ENCODE assay signal across 30 cellular contexts in genomic region chr2:215156453-215156852, GRCh38. TPM values are rescaled to one million over a fixed set of nuclear protein-coding genes. Genes with fewer than 3 reads are reported as not detected.
"Had no signal": no experiment of that assay in that cellular context is flagged by ENCODE, and none has a peak within 500 bp of the region (broad histone marks: within the 10 kb centered on the region; RNA-seq: fewer than 3 reads in every experiment).

No MANE protein-coding gene starts in this region.

- H3K4me3 ChIP-seq: psoas muscle, skin epidermis, smooth muscle cell, spleen, suprapubic skin, testis, tibial artery, transverse colon, upper lobe of right lung, uterus had no signal

- DNase-seq: naive thymus-derived CD8-positive, alpha-beta T cell; nephron progenitor cell; nucleus accumbens; posterior cingulate gyrus; psoas muscle; right cardiac atrium; spleen; stimulated activated CD4-positive, alpha-beta T cell treated with anti-CD3 and anti-CD28 coated beads, Interleukin-12 subunit alpha, Interleukin-12 subunit beta, amount 100 ng/mL, for 4 hours; stimulated activated CD4-positive, alpha-beta T cell treated with anti-CD3 and anti-CD28 coated beads, Interleukin-1b, Interleukin-23, amount 100 ng/mL, for 48 hours; stimulated activated CD4-positive, alpha-beta T cell treated with anti-CD3 and anti-CD28 coated beads, Interleukin-4, amount 100 ng/mL, for 1 hour; stimulated activated CD4-positive, alpha-beta T cell treated with anti-CD3 and anti-CD28 coated beads, Interleukin-4, amount 100 ng/mL, for 4 hours; stimulated activated CD8-positive, alpha-beta memory T cell treated with anti-CD3 and anti-CD28 coated beads, Interleukin-4, amount 100 ng/mL, for 48 hours; stimulated activated naive CD4-positive, alpha-beta T cell; stimulated activated naive CD8-positive, alpha-beta T cell treated with anti-CD3 and anti-CD28 coated beads, Interleukin-15, amount 100 ng/mL, for 72 hours; stimulated activated naive CD8-positive, alpha-beta T cell treated with anti-CD3 and anti-CD28 coated beads, Interleukin-15, Interleukin-2, amounts not matched to agents 100 U/mL and 50 U/mL, for 24 hours; substantia nigra; testis; tibial artery; transverse colon; upper lobe of right lung; uterus had no signal

- H3K36me3 ChIP-seq: neutrophil, spleen, suprapubic skin, tibial artery, transverse colon, upper lobe of right lung, uterus had no signal

- H3K4me1 ChIP-seq: parathyroid adenoma, psoas muscle, spleen, suprapubic skin, testis, tibial artery, transverse colon, upper lobe of right lung, uterus had no signal

- H2AFZ ChIP-seq: parathyroid adenoma had no signal

- H3K79me2 ChIP-seq: parathyroid adenoma had no signal

- H3K9me3 ChIP-seq: neutrophil, psoas muscle, suprapubic skin, testis, tibial artery, transverse colon, upper lobe of right lung, uterus had no signal

- H3K27ac ChIP-seq: neutrophil, parathyroid adenoma, psoas muscle, skin epidermis, spleen, suprapubic skin, testis, tibial artery, transverse colon, upper lobe of right lung, uterus had no signal

- H3K9ac ChIP-seq: parathyroid adenoma had no signal

- ATAC-seq: naive thymus-derived CD8-positive, alpha-beta T cell; natural killer cell treated with Interleukin-12 subunit alpha and Interleukin-12 subunit beta and Interleukin-15 and Interleukin-18, amount 100 ng/mL, for 72 hours; psoas muscle; right cardiac atrium; sciatic nerve; stimulated activated memory B cell treated with anti-CD40 and anti-IgM and Interleukin-4, amounts not matched to agents 10 μg/mL and 1 μg/mL and 100 μg/mL, for 72 hours; stimulated activated naive CD8-positive, alpha-beta T cell treated with anti-CD3 and anti-CD28 coated beads, Interleukin-15, amount 100 ng/mL, for 72 hours; stimulated activated naive CD8-positive, alpha-beta T cell treated with anti-CD3 and anti-CD28 coated beads, Interleukin-15, Interleukin-2, amounts not matched to agents 100 U/mL and 50 U/mL, for 24 hours; upper lobe of right lung had no signal

- H3K27me3 ChIP-seq: neutrophil, spleen, suprapubic skin, testis, tibial artery, transverse colon, upper lobe of right lung, uterus had no signal

- H3K4me2 ChIP-seq: smooth muscle cell had no signal

RNA-seq across cellular contexts. Expression of gene ABCA12, which starts 18.0 kb away (rescaled TPM):
- total RNA-seq: naive thymus-derived CD8-positive, alpha-beta T cell; natural killer cell treated with Interleukin-12 subunit alpha and Interleukin-12 subunit beta and Interleukin-15 and Interleukin-18, amount 100 ng/mL, for 72 hours; omental fat pad; psoas muscle; right cardiac atrium; sciatic nerve; spleen had no signal
- polyA plus RNA-seq: naive thymus-derived CD8-positive, alpha-beta T cell; psoas muscle; right cardiac atrium; spleen had no signal
